Comparison of ENCODE assay signal across 9 cellular contexts in genomic region chr4:145934434-145935047, GRCh38. TPM values are rescaled to one million over a fixed set of nuclear protein-coding genes. Genes with fewer than 3 reads are reported as not detected.
DNase-seq lines count a peak whose midpoint lies in the region; ATAC-seq and TF ChIP-seq lines count a peak whose summit lies in the region.
"Had no signal": no experiment of that assay in that cellular context is flagged by ENCODE, and none has a peak within 500 bp of the region (broad histone marks: within the 10 kb centered on the region; RNA-seq: fewer than 3 reads in every experiment).

No MANE protein-coding gene starts in this region.

- H3K4me1 Mint-ChIP-seq in activated T-cell treated with anti-CD3 and anti-CD28 coated beads, Interleukin-2, amount 50 U/mL, for 24 hours (ENCODE audit: low read depth): peaks cover 65% of the 10 kb centered on the region
- H3K4me1 Mint-ChIP-seq in stimulated activated naive CD8-positive, alpha-beta T cell treated with anti-CD3 and anti-CD28 coated beads, Interleukin-15, amount 100 ng/mL, for 72 hours: peaks cover 65% of the 10 kb centered on the region

- DNase-seq in activated T-cell treated with anti-CD3 and anti-CD28 coated beads, Interleukin-2, amount 50 U/mL, for 24 hours: no peak
- no peak for DNase-seq in activated T-cell treated with anti-CD3 and anti-CD28 coated beads, Interleukin-2, amount 50 U/mL, for 1 hour
- DNase-seq in PC-9 (no peak), right cardiac atrium (no peak), SIG-M5 treated with dmso at 0.1 percent for 504 hours (lab: John Stamatoyannopoulos, UW; ENCODE audit: unreplicated experiment) (no peak)
- no peak for DNase-seq in stimulated activated naive CD8-positive, alpha-beta T cell treated with anti-CD3 and anti-CD28 coated beads, Interleukin-15, amount 100 ng/mL, for 72 hours
- DNase-seq: BE2C had no signal

- CTCF ChIA-PET in PC-9 (lab: Charles Lee): no interaction called here

- peak overlapping the region; percentile 95 for H3K27ac Mint-ChIP-seq in activated T-cell treated with anti-CD3 and anti-CD28 coated beads, Interleukin-2, amount 50 U/mL, for 24 hours
- peak overlapping the region; percentile 59 to 99 for H3K27ac Mint-ChIP-seq in stimulated activated naive CD8-positive, alpha-beta T cell treated with anti-CD3 and anti-CD28 coated beads, Interleukin-15, amount 100 ng/mL, for 72 hours

- POLR2A ChIA-PET in PC-9 (lab: Charles Lee; ENCODE audit: unreplicated experiment): interaction anchor here (0.6 kb wide), 1 partner anchor 70 kb away, joined by 3 read pairs; no protein-coding TSS in a partner anchor

- peak overlapping the region; percentile 77; the same call in 1 of the 2 replicates for H3K4me2 ChIP-seq in PC-9

- no peaks in the 10 kb centered on the region for H3K36me3 ChIP-seq in PC-9 (ENCODE audit: low read depth)
- H3K36me3 ChIP-seq: BE2C had no signal

- no TSS peak for BruUV-seq in PC-9 (replicated peaks; lab: Mats Ljungman, UMichigan)

- H2AFZ ChIP-seq in PC-9: no peak overlapping the region

- intact Hi-C loops in PC-9 (cut with micrococcal nuclease; ENCODE audit: unreplicated experiment): loop anchor here (5.0 to 10.0 kb wide), 2 partner anchors 252 to 400 kb away; partner anchors contain the start of gene C4orf51
- intact Hi-C loops in right cardiac atrium (cut with DNase I): loop anchor here in 2 of 4 donors (10.0 kb wide), 1 partner anchor 200 kb away; no protein-coding TSS in a partner anchor

- TF ChIP-seq CTCF in PC-9 (conservative IDR thresholded peaks at IDR 0.05): no peak

- H3F3A ChIP-seq in PC-9 (ENCODE audit: insufficient read depth, low read depth): 0 out of 2 replicates have a peak, but pooled peaks cover under 1% of the 10 kb centered on the region

- peaks cover 42% of the 10 kb centered on the region for H3K36me3 Mint-ChIP-seq in activated T-cell treated with anti-CD3 and anti-CD28 coated beads, Interleukin-2, amount 50 U/mL, for 24 hours (ENCODE audit: low read depth)

- 51% methylated on average over 3 of the region's 3 CpGs for WGBS in right cardiac atrium

- no peak overlapping the region for H3K4me3 ChIP-seq in PC-9
- no peak overlapping the region for H3K4me3 ChIP-seq in right cardiac atrium (ENCODE audit: low read length)

- peaks cover 14% of the 10 kb centered on the region for H3K4me1 ChIP-seq in PC-9 (replicated peaks; ENCODE audit: insufficient read depth)
- H3K4me1 ChIP-seq in right cardiac atrium (ENCODE audit: control insufficient read depth, insufficient read depth, low read length): peaks cover 2% of the 10 kb centered on the region

- H3K9me3 ChIP-seq in PC-9 (ENCODE audit: insufficient read depth, low read depth) (no peaks in the 10 kb centered on the region), right cardiac atrium (ENCODE audit: control insufficient read depth, low read length) (no peaks in the 10 kb centered on the region)
- H3K9me3 ChIP-seq: BE2C had no signal

- H3K9me2 ChIP-seq in PC-9 (ENCODE audit: insufficient read depth): no peaks in the 10 kb centered on the region

- ATAC-seq in right cardiac atrium (no peak), GM21360 (IDR thresholded peaks at IDR 0.05; ENCODE audit: unreplicated experiment) (no peak), GM21786 (IDR thresholded peaks at IDR 0.05; ENCODE audit: unreplicated experiment) (no peak)
- no peak for ATAC-seq in stimulated activated naive CD8-positive, alpha-beta T cell treated with anti-CD3 and anti-CD28 coated beads, Interleukin-15, amount 100 ng/mL, for 72 hours

- H4K20me1 ChIP-seq in PC-9 (ENCODE audit: insufficient read depth): no peaks in the 10 kb centered on the region

- H3K27me3 ChIP-seq in PC-9 (ENCODE audit: insufficient read depth, low read depth) (no peaks in the 10 kb centered on the region), right cardiac atrium (ENCODE audit: control insufficient read depth, insufficient read depth) (no peaks in the 10 kb centered on the region)
- H3K27me3 ChIP-seq: BE2C had no signal

- H3K27me3 Mint-ChIP-seq in activated T-cell treated with anti-CD3 and anti-CD28 coated beads, Interleukin-2, amount 50 U/mL, for 24 hours: no peaks in the 10 kb centered on the region
- no peaks in the 10 kb centered on the region for H3K27me3 Mint-ChIP-seq in stimulated activated naive CD8-positive, alpha-beta T cell treated with anti-CD3 and anti-CD28 coated beads, Interleukin-15, amount 100 ng/mL, for 72 hours

- H3K4me3 Mint-ChIP-seq in activated T-cell treated with anti-CD3 and anti-CD28 coated beads, Interleukin-2, amount 50 U/mL, for 24 hours: peak overlapping the region; percentile 98
- H3K4me3 Mint-ChIP-seq in stimulated activated naive CD8-positive, alpha-beta T cell treated with anti-CD3 and anti-CD28 coated beads, Interleukin-15, amount 100 ng/mL, for 72 hours: peak overlapping the region; percentile 92 to 94

- no peaks in the 10 kb centered on the region for H3K9me3 Mint-ChIP-seq in activated T-cell treated with anti-CD3 and anti-CD28 coated beads, Interleukin-2, amount 50 U/mL, for 24 hours
- no peaks in the 10 kb centered on the region for H3K9me3 Mint-ChIP-seq in stimulated activated naive CD8-positive, alpha-beta T cell treated with anti-CD3 and anti-CD28 coated beads, Interleukin-15, amount 100 ng/mL, for 72 hours

- H3K27ac ChIP-seq in PC-9 (no peak overlapping the region), right cardiac atrium (ENCODE audit: low read length) (peak overlapping the region; percentile 38)

- H3K79me2 ChIP-seq in PC-9 (ENCODE audit: low read depth): peaks cover 54% of the 10 kb centered on the region

RNA-seq across cellular contexts. Expression of gene ZNF827, which starts 4.1 kb away (rescaled TPM):
- total RNA-seq in PC-9 (2021) (22.4 and 24.1 TPM in 2 replicates), right cardiac atrium (10 to 100 TPM; 14.2 to 18.4 (median 15.8) TPM)
- 4.8 TPM for polyA plus RNA-seq in right cardiac atrium
